In genomic region chr16:66950437-66950836, GRCh38 we compare ENCODE assay signal across 26 cellular contexts. TPM values are rescaled to one million over a fixed set of nuclear protein-coding genes. Genes with fewer than 3 reads are reported as not detected.
DNase-seq lines count a peak whose midpoint lies in the region; ATAC-seq and TF ChIP-seq lines count a peak whose summit lies in the region.
"Had no signal": no experiment of that assay in that cellular context is flagged by ENCODE, and none has a peak within 500 bp of the region (broad histone marks: within the 10 kb centered on the region; RNA-seq: fewer than 3 reads in every experiment).

No MANE protein-coding gene starts in this region.

- no peaks in the 10 kb centered on the region for H3K36me3 Mint-ChIP-seq in activated naive CD8-positive, alpha-beta T cell
- no peaks in the 10 kb centered on the region for H3K36me3 Mint-ChIP-seq in activated naive CD8-positive, alpha-beta T cell treated with anti-CD3 and anti-CD28 coated beads for 36 hours

- ATAC-seq in gastrocnemius medialis (no peak), GM21526 (IDR thresholded peaks at IDR 0.05; ENCODE audit: low FRiP score, unreplicated experiment) (no peak), GM19328 (IDR thresholded peaks at IDR 0.05; ENCODE audit: unreplicated experiment) (no peak)
- ATAC-seq: activated naive CD4-positive, alpha-beta T cell treated with anti-CD3 and anti-CD28 coated beads, Interleukin-2, amount 50 U/mL, for 72 hours; left ventricle myocardium superior; Panc1 had no signal

- H3K4me1 Mint-ChIP-seq in activated naive CD8-positive, alpha-beta T cell (ENCODE audit: low read depth), result peaks cover 17% of the 10 kb centered on the region
- H3K4me1 Mint-ChIP-seq in activated naive CD8-positive, alpha-beta T cell treated with anti-CD3 and anti-CD28 coated beads for 36 hours, result peaks cover 20% of the 10 kb centered on the region

- H3K4me3 ChIP-seq in OCI-LY3 (ENCODE audit: low read length) (no peak overlapping the region), gastrocnemius medialis (peak overlapping the region; percentile 74 to 90 (median 82))
- H3K4me3 ChIP-seq: colonic mucosa, prostate gland, skin epidermis, stomach, thyroid gland had no signal

- H3K27ac ChIP-seq in OCI-LY3 (ENCODE audit: low read length), result no peak overlapping the region
- peak overlapping the region; percentile 97 to 99 (median 97) for H3K27ac ChIP-seq in gastrocnemius medialis
- H3K27ac ChIP-seq: colonic mucosa, prostate gland, skin epidermis, stomach, thyroid gland had no signal

- peak overlapping the region; percentile 25 for H3K4me3 Mint-ChIP-seq in activated naive CD8-positive, alpha-beta T cell
- H3K4me3 Mint-ChIP-seq in activated naive CD8-positive, alpha-beta T cell treated with anti-CD3 and anti-CD28 coated beads for 36 hours, result no peak overlapping the region

- intact Hi-C loops in gastrocnemius medialis (cut with DNase I; ENCODE audit: low total_unique reads), result loop anchor here (2.0 kb wide), 1 partner anchor 212 kb away; no protein-coding TSS in a partner anchor

- H3K9me3 Mint-ChIP-seq in activated naive CD8-positive, alpha-beta T cell (ENCODE audit: low read depth), result no peaks in the 10 kb centered on the region
- no peaks in the 10 kb centered on the region for H3K9me3 Mint-ChIP-seq in activated naive CD8-positive, alpha-beta T cell treated with anti-CD3 and anti-CD28 coated beads for 36 hours
- H3K9me3 Mint-ChIP-seq: activated B cell treated with CpG ODN at 0.5 μM for 24 hours; activated naive CD4-positive, alpha-beta T cell treated with anti-CD3 and anti-CD28 coated beads, Interleukin-2, amount 50 U/mL, for 72 hours; activated T-helper 2 cell treated with anti-CD3 and anti-CD28 coated beads, Interferon-gamma antibody, Interleukin-2, Interleukin-4, amounts not matched to agents 10 μg/mL and 5 μg/mL and 100 μg/mL, durations not matched to agents 14 hours and 24 hours and 36 hours had no signal

- in situ Hi-C loops in gastrocnemius medialis (cut with MboI; ENCODE audit: low sequenced_read_pairs in 4 of 4), result no loop called here

- H3K27me3 Mint-ChIP-seq in activated naive CD8-positive, alpha-beta T cell, result peaks cover 28% of the 10 kb centered on the region
- peaks cover 53% of the 10 kb centered on the region for H3K27me3 Mint-ChIP-seq in activated naive CD8-positive, alpha-beta T cell treated with anti-CD3 and anti-CD28 coated beads for 36 hours

- H2AFZ ChIP-seq in OCI-LY3 (ENCODE audit: low read depth, low read length), result no peak overlapping the region

- TF ChIP-seq CTCF in OCI-LY3 (IDR thresholded peaks at IDR 0.05; ENCODE audit: low read depth, low read length) (no peak), gastrocnemius medialis (IDR thresholded peaks at IDR 0.05 in 4 of 5, conservative IDR thresholded peaks at IDR 0.05 in 1 of 5) (no peak)

- no peaks in the 10 kb centered on the region for H4K20me1 ChIP-seq in OCI-LY3 (ENCODE audit: insufficient read depth, low read length)

- no peak overlapping the region for H3K9ac ChIP-seq in OCI-LY3 (ENCODE audit: low read length)

- H3K4me1 ChIP-seq in OCI-LY3 (ENCODE audit: low read length) (peaks cover 11% of the 10 kb centered on the region), gastrocnemius medialis (peaks cover 41 to 57% of the 10 kb centered on the region in 2 donors)
- H3K4me1 ChIP-seq: colonic mucosa, prostate gland had no signal

- H3K79me2 ChIP-seq in OCI-LY3 (ENCODE audit: low read length), result no peaks in the 10 kb centered on the region

- H3K9me3 ChIP-seq in OCI-LY3 (ENCODE audit: insufficient read depth, low read length), result no peaks in the 10 kb centered on the region
- no peaks in the 10 kb centered on the region for H3K9me3 ChIP-seq in gastrocnemius medialis
- H3K9me3 ChIP-seq: colonic mucosa, prostate gland, stomach, thyroid gland had no signal

- TF ChIP-seq POLR2A in gastrocnemius medialis (IDR thresholded peaks at IDR 0.05), result no peak

- no peak overlapping the region for H3K27ac Mint-ChIP-seq in activated naive CD8-positive, alpha-beta T cell
- no peak overlapping the region for H3K27ac Mint-ChIP-seq in activated naive CD8-positive, alpha-beta T cell treated with anti-CD3 and anti-CD28 coated beads for 36 hours
- H3K27ac Mint-ChIP-seq: activated B cell treated with CpG ODN at 0.5 μM for 24 hours; activated naive CD4-positive, alpha-beta T cell treated with anti-CD3 and anti-CD28 coated beads, Interleukin-2, amount 50 U/mL, for 72 hours; activated T-helper 2 cell treated with anti-CD3 and anti-CD28 coated beads, Interferon-gamma antibody, Interleukin-2, Interleukin-4, amounts not matched to agents 10 μg/mL and 5 μg/mL and 100 μg/mL, durations not matched to agents 14 hours and 24 hours and 36 hours had no signal

- peaks cover 5% of the 10 kb centered on the region; the same call in 1 of the 2 replicates for H3K27me3 ChIP-seq in OCI-LY3 (ENCODE audit: low read depth, low read length)
- H3K27me3 ChIP-seq in gastrocnemius medialis, result no peaks in the 10 kb centered on the region
- H3K27me3 ChIP-seq: colonic mucosa, thyroid gland had no signal

- peak overlapping the region; percentile 34 for H3K4me2 ChIP-seq in OCI-LY3 (ENCODE audit: low read length)

- H3K36me3 ChIP-seq in OCI-LY3 (replicated peaks; ENCODE audit: low read depth, low read length) (no peaks in the 10 kb centered on the region), gastrocnemius medialis (no peaks in the 10 kb centered on the region)
- H3K36me3 ChIP-seq: colonic mucosa, prostate gland, stomach, thyroid gland had no signal

- DNase-seq in activated naive CD8-positive, alpha-beta T cell treated with anti-CD3 and anti-CD28 coated beads for 36 hours, result no peak
- no peak for DNase-seq in gastrocnemius medialis
- DNase-seq: 8988T; activated B cell treated with CpG ODN at 0.5 μM for 24 hours; activated CD4-positive, alpha-beta T cell treated with anti-CD3 and anti-CD28 coated beads, Interleukin-2, amount 50 U/mL, for 4 hours; aorta; colonic mucosa; DND-41; effector CD8-positive, alpha-beta T cell; left ventricle myocardium superior; NCI-H1105 treated with DMSO at 0.1 percent for 48 hours; NCI-H1930; NCI-H526; nucleus accumbens; SHP77 treated with DMSO at 0.1 percent for 48 hours; stomach; thyroid gland had no signal

RNA-seq across cellular contexts. Expression of gene CES3, which starts 10.6 kb away (rescaled TPM):
- under 1 TPM; 0.43 to 0.80 TPM for total RNA-seq in activated naive CD8-positive, alpha-beta T cell treated with anti-CD3 and anti-CD28 coated beads for 36 hours
- total RNA-seq in gastrocnemius medialis, result 10 to 100 TPM; 10.3 to 30.3 (median 12.9) TPM

RNA-seq across cellular contexts. Expression of gene CES2, which starts 15.1 kb away (rescaled TPM):
- total RNA-seq in activated naive CD8-positive, alpha-beta T cell treated with anti-CD3 and anti-CD28 coated beads for 36 hours, result 10 to 100 TPM; 23.3 to 24.9 TPM
- 10 to 100 TPM; 25.6 to 48.2 (median 37.7) TPM for total RNA-seq in gastrocnemius medialis

RNA-seq across cellular contexts. Expression of gene CIAO2B, which starts 16.2 kb away (rescaled TPM):
- total RNA-seq in activated naive CD8-positive, alpha-beta T cell treated with anti-CD3 and anti-CD28 coated beads for 36 hours, result 100 to 1,000 TPM; 152 to 153 TPM
- total RNA-seq in gastrocnemius medialis, result 100 to 1,000 TPM; 189 to 338 (median 264) TPM

RNA-seq across cellular contexts. Expression of gene RRAD, which starts 25.1 kb away (rescaled TPM):
- under 1 TPM; 0.20 to 0.33 TPM for total RNA-seq in activated naive CD8-positive, alpha-beta T cell treated with anti-CD3 and anti-CD28 coated beads for 36 hours
- 1,000 to 10,000 TPM in 1 of 4 donors, 100 to 1,000 TPM in 3; 286 to 1,191 (median 655) TPM for total RNA-seq in gastrocnemius medialis
- total RNA-seq: activated B cell treated with CpG ODN at 0.5 μM for 24 hours had no signal

RNA-seq across cellular contexts. Expression of gene CDH16, which starts 31.8 kb away (rescaled TPM):
- total RNA-seq in activated naive CD8-positive, alpha-beta T cell treated with anti-CD3 and anti-CD28 coated beads for 36 hours, result not detected
- under 1 TPM in 3 of 4 donors, not detected in 1; 0.10 to 0.87 (median 0.16) TPM for total RNA-seq in gastrocnemius medialis
- total RNA-seq: activated B cell treated with CpG ODN at 0.5 μM for 24 hours; activated naive CD4-positive, alpha-beta T cell treated with anti-CD3 and anti-CD28 coated beads, Interleukin-2, amount 50 U/mL, for 72 hours; activated T-helper 2 cell treated with anti-CD3 and anti-CD28 coated beads, Interferon-gamma antibody, Interleukin-2, Interleukin-4, amounts not matched to agents 10 μg/mL and 5 μg/mL and 100 μg/mL, durations not matched to agents 14 hours and 24 hours and 36 hours; aorta; left ventricle myocardium superior; prostate gland had no signal

Comparison
In these comparisons a context has a peak if more than half of its experiments do, and no peak if none do; other contexts are left out.
1. RNA of gene CES3, which starts 10.6 kb away (total RNA-seq): 10.3 to 30.3 TPM in gastrocnemius medialis; 0.43 to 0.80 TPM in activated naive CD8-positive, alpha-beta T cell treated with anti-CD3 and anti-CD28 coated beads for 36 hours; every median in the first group is over 4 times any median in the second.